ENCODE assay signal across 31 cellular contexts in the genomic region with DNA sequence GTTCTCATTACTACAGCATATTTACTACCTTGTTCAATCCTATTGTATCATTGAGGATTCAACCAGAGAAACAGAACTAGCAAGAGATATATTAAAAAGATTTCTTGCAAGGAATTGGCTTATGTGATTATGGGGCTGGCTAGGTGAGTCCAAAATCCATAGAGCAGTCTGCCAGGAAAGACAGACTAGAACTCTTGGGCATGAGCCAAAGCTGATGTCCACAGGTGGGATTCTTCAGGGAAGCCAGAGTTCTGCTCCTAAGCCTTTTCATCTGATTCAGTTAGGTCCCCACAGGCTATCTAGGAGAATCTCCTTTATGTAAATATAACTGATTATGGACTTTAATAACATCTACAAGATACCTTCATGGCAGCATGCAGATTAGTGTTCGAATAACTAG.
"Had no signal": no experiment of that assay in that cellular context is flagged by ENCODE, and none has a peak within 500 bp of the region (broad histone marks: within the 10 kb centered on the region; RNA-seq: fewer than 3 reads in every experiment).

No MANE protein-coding gene starts in this region.

- H3K36me3 ChIP-seq: brain microvascular endothelial cell had no signal

- H3K4me3 ChIP-seq: coronary artery, dorsolateral prefrontal cortex had no signal

- H3K27ac ChIP-seq: brain microvascular endothelial cell, coronary artery, dorsolateral prefrontal cortex, VCaP had no signal

- H3K27me3 ChIP-seq: brain microvascular endothelial cell, dorsolateral prefrontal cortex had no signal

- DNase-seq: activated CD4-positive, alpha-beta memory T cell treated with anti-CD3 and anti-CD28 coated beads, Interleukin-2, amount 10 ng/mL, durations not matched to agents 7 days and 5 days; activated CD4-positive, alpha-beta T cell treated with anti-CD3 and anti-CD28 coated beads for 1 hour; activated CD4-positive, alpha-beta T cell treated with anti-CD3 and anti-CD28 coated beads for 4 hours; activated CD4-positive, alpha-beta T cell treated with anti-CD3 and anti-CD28 coated beads, Interleukin-2, amount 10 ng/mL, durations not matched to agents 7 days and 5 days; activated CD4-positive, alpha-beta T cell treated with anti-CD3 and anti-CD28 coated beads, Interleukin-2, amount 50 U/mL, for 4 hours; activated CD8-positive, alpha-beta memory T cell treated with anti-CD3 and anti-CD28 coated beads, Interleukin-2, amount 50 U/mL, for 48 hours; activated effector memory CD4-positive, alpha-beta T cell treated with Interleukin-2 at 50 U/mL for 16 hours; activated gamma-delta T cell treated with Interleukin-2 at 50 U/mL for 16 hours; activated naive CD4-positive, alpha-beta T cell treated with anti-CD3 and anti-CD28 coated beads, Interleukin-2, amount 50 U/mL, for 16 hours; activated naive CD4-positive, alpha-beta T cell treated with Interleukin-2 at 50 U/mL for 16 hours; activated T-cell treated with anti-CD3 and anti-CD28 coated beads for 4 hours; activated T-cell treated with anti-CD3 and anti-CD28 coated beads, Interleukin-2, amount 50 U/mL, for 4 hours; amniotic stem cell; anterior cingulate cortex; brain microvascular endothelial cell; effector memory CD4-positive, alpha-beta T cell; endodermal cell; foreskin fibroblast; head of caudate nucleus; hippocampal formation; T-helper 2 cell had no signal

- FAIRE-seq: astrocyte, bronchial epithelial cell, frontal cortex, TTC549 had no signal

- ATAC-seq: activated T-cell treated with anti-CD3 and anti-CD28 coated beads, Interleukin-2, amount 50 U/mL, for 4 hours; activated T-helper 17 cell treated with anti-CD3 and anti-CD28 coated beads, Interleukin-2, amount 50 U/mL, for 72 hours; esophagus mucosa; WTC11 had no signal
